ENCODE assay signal across 8 cellular contexts in the genomic region with DNA sequence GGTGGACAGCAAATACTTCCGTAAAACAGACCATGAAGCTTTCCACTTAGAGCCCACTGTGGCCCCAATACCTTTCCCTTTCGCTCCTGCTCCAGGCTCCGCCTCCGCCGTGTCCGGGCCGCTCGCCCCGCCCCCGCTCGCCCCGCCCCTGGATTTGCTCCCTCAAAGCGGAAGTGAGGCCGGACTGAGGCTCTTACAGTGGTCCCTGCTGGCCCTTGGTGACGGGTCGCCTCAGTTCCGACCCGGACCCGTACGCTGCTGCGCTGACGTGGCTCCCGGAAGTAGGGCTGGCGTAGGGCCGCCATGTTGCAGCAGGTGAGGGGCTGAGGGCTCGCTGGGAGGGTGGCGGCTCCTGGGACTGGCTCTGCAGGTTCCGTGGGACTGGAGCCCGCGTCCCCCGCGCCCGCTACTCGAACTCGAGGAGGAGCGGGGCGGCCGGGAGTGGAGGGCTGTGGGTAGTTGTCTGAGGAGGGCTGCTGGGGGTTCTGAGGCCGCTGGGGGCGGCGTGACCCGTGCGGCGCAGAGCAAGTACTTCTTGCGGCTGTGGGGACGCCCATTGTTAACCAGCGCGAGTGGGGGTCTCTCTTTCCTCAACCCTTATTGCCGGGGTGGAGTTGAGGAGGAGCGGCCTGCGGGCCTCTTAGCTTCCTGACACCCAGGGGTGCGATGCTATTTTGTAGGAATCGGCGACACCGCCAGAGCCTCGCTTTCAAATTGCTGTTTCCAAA. TPM values are rescaled to one million over a fixed set of nuclear protein-coding genes. Genes with fewer than 3 reads are reported as not detected.
DNase-seq lines count a peak whose midpoint lies in the region; TF ChIP-seq lines count a peak whose summit lies in the region.
"Not testable (repeated sequence)": the region's sequence is repeated elsewhere in the genome, so short reads cannot be mapped to it uniquely, and the experiment has no call there.

Gene TVP23B, plus strand, starts transcription at position 193 of the 728 bp plus-strand sequence. Its CDS starts 111 bp downstream, at position 304.

- peak within 1 kb of the TSS; percentile 96 for H3K27ac Mint-ChIP-seq in nephron progenitor cell
- peak within 1 kb of the TSS; percentile 80 for H3K27ac Mint-ChIP-seq in stimulated activated naive CD8-positive, alpha-beta T cell treated with anti-CD3 and anti-CD28 coated beads, Interleukin-15, Interleukin-2, amounts not matched to agents 100 ng/mL and 50 ng/mL, for 24 hours

- not testable (repeated sequence) for H3K4me1 ChIP-seq in HAP-1

- in situ Hi-C loops in G401 (cut with HindIII; ENCODE audit: low sequenced_read_pairs); HAP-1 (cut with MboI; ENCODE audit: low sequenced_read_pairs): not testable (repeated sequence)

- not testable (repeated sequence) for H3K27me3 ChIP-seq in HAP-1 (ENCODE audit: low read depth); MG63

- DNase-seq in G401 (ENCODE audit: low spot score) (peak; percentile 96), HAP-1 (ENCODE audit: low spot score in 2 of 2) (peak; percentile 85 to 98), MG63 (peak; percentile 92), SHP77 (lab: John Stamatoyannopoulos, UW) (peak; percentile 99), fibroblast of the conjunctiva (ENCODE audit: low read depth) (peak; percentile 88), nephron progenitor cell (peak; percentile 95)
- peak; percentile 97 for DNase-seq in activated effector memory CD4-positive, alpha-beta T cell treated with Interleukin-2 at 50 U/mL for 16 hours

- TF ChIP-seq CTCF in nephron progenitor cell (IDR thresholded peaks at IDR 0.05), result not testable (repeated sequence)

- H3K4me3 Mint-ChIP-seq in nephron progenitor cell, result peak within 1 kb of the TSS; percentile 90
- H3K4me3 Mint-ChIP-seq in stimulated activated naive CD8-positive, alpha-beta T cell treated with anti-CD3 and anti-CD28 coated beads, Interleukin-15, Interleukin-2, amounts not matched to agents 100 ng/mL and 50 ng/mL, for 24 hours, result peak within 1 kb of the TSS; percentile 84

- not testable (repeated sequence) for H3K36me3 ChIP-seq in HAP-1 (replicated peaks); MG63

- not testable (repeated sequence) for H3K9me3 ChIP-seq in HAP-1, MG63

- H3K4me3 ChIP-seq in HAP-1, result peak within 1 kb of the TSS; percentile 35
- H3K4me3 ChIP-seq in MG63, result peak within 1 kb of the TSS; percentile 59

- not testable (repeated sequence) for H3K27me3 Mint-ChIP-seq in nephron progenitor cell (ENCODE audit: low read depth, poor library complexity); stimulated activated naive CD8-positive, alpha-beta T cell treated with anti-CD3 and anti-CD28 coated beads, Interleukin-15, Interleukin-2, amounts not matched to agents 100 ng/mL and 50 ng/mL, for 24 hours

- peaks cover 27% of the 10 kb centered on the region for H3K4me1 Mint-ChIP-seq in nephron progenitor cell
- H3K4me1 Mint-ChIP-seq in stimulated activated naive CD8-positive, alpha-beta T cell treated with anti-CD3 and anti-CD28 coated beads, Interleukin-15, Interleukin-2, amounts not matched to agents 100 ng/mL and 50 ng/mL, for 24 hours (ENCODE audit: low read depth), result peaks cover 28% of the 10 kb centered on the region

- not testable (repeated sequence) for H3K9me3 Mint-ChIP-seq in nephron progenitor cell; stimulated activated naive CD8-positive, alpha-beta T cell treated with anti-CD3 and anti-CD28 coated beads, Interleukin-15, Interleukin-2, amounts not matched to agents 100 ng/mL and 50 ng/mL, for 24 hours

- peaks cover 20% of the 10 kb centered on the region for H3K36me3 Mint-ChIP-seq in nephron progenitor cell (ENCODE audit: low read depth)
- H3K36me3 Mint-ChIP-seq in stimulated activated naive CD8-positive, alpha-beta T cell treated with anti-CD3 and anti-CD28 coated beads, Interleukin-15, Interleukin-2, amounts not matched to agents 100 ng/mL and 50 ng/mL, for 24 hours (ENCODE audit: low read depth), result peaks cover 22% of the 10 kb centered on the region

RNA-seq across cellular contexts. Expression of gene TVP23B, which starts in this region (rescaled TPM):
- total RNA-seq in G401 (2014; rRNA removed; shearing (Covaris generic)), result 46.6 and 47.7 TPM in 2 replicates
- 40.0 and 47.0 TPM in 2 replicates for total RNA-seq in MG63 (2014; rRNA removed; shearing (Covaris generic); ENCODE audit: low replicate concordance)

Comparison
In these comparisons a context has a peak if more than half of its experiments do, and no peak if none do; other contexts are left out.
1. Peak in every context shown above with its lines: DNase-seq and H3K4me3 ChIP-seq.